In the genomic region with DNA sequence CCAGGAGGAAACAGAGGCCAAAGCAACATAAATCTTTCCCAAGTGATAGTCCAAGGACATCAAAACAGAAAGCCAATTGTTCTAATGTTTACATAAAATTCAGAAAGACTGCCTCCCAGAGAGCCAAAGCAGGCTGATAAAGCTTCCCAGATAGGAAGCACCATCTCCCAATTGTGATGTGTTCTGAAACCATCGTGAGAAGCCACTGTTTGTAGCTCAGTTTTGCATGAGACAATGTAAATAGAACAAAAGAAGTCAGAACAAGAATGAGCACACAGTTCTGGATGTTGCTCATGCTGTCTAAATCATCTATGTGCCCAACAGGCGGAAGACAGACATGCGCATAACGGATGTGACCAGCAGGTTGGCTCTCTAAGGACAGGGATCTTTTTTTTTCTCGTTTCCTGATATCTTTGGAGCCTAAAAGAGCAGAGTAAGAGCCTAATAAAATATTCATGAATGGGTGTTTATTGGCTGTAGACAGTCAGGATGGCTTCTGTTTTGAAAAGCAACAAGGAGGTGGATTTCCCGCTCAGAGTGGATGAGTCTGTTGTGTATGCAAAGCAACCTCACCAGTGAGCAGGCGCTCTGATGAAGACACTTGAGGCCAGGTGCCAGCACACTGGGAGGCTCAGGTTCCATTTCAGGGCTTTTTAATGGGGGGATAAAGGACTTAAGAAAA, we compare ENCODE assay signal across 1 cellular context.
TF ChIP-seq lines count a peak whose summit lies in the region.

No MANE protein-coding gene starts in this region.

TF ChIP-seq in HepG2, 621 proteins besides CTCF, POLR2A, EP300 and RAD21 (continued from another document and continues in another):
- TF ChIP-seq, protein P1, sequence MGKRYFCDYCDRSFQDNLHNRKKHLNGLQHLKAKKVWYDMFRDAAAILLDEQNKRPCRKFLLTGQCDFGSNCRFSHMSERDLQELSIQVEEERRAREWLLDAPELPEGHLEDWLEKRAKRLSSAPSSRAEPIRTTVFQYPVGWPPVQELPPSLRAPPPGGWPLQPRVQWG (CRISPR knock-in tag; IDR thresholded peaks at IDR 0.05; ENCODE audit: borderline replicate concordance, low read depth), result no peak
- TF ChIP-seq, protein P2, sequence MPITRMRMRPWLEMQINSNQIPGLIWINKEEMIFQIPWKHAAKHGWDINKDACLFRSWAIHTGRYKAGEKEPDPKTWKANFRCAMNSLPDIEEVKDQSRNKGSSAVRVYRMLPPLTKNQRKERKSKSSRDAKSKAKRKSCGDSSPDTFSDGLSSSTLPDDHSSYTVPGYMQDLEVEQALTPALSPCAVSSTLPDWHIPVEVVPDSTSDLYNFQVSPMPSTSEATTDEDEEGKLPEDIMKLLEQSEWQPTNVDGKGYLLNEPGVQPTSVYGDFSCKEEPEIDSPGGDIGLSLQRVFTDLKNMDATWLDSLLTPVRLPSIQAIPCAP (CRISPR knock-in tag; IDR thresholded peaks at IDR 0.05; ENCODE audit: low read depth), result no peak
- no peak for TF ChIP-seq KLF6 (CRISPR knock-in tag; IDR thresholded peaks at IDR 0.05)
- TF ChIP-seq, protein P3, sequence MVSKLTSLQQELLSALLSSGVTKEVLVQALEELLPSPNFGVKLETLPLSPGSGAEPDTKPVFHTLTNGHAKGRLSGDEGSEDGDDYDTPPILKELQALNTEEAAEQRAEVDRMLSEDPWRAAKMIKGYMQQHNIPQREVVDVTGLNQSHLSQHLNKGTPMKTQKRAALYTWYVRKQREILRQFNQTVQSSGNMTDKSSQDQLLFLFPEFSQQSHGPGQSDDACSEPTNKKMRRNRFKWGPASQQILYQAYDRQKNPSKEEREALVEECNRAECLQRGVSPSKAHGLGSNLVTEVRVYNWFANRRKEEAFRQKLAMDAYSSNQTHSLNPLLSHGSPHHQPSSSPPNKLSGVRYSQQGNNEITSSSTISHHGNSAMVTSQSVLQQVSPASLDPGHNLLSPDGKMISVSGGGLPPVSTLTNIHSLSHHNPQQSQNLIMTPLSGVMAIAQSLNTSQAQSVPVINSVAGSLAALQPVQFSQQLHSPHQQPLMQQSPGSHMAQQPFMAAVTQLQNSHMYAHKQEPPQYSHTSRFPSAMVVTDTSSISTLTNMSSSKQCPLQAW (CRISPR knock-in tag; IDR thresholded peaks at IDR 0.05), result 0 out of 2 replicates have a peak, but pooled peaks have one; percentile 36
- no peak for TF ChIP-seq SCMH1 (CRISPR knock-in tag; IDR thresholded peaks at IDR 0.05; ENCODE audit: borderline replicate concordance)
- TF ChIP-seq, protein P4, sequence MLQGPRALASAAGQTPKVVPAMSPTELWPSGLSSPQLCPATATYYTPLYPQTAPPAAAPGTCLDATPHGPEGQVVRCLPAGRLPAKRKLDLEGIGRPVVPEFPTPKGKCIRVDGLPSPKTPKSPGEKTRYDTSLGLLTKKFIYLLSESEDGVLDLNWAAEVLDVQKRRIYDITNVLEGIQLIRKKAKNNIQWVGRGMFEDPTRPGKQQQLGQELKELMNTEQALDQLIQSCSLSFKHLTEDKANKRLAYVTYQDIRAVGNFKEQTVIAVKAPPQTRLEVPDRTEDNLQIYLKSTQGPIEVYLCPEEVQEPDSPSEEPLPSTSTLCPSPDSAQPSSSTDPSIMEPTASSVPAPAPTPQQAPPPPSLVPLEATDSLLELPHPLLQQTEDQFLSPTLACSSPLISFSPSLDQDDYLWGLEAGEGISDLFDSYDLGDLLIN (CRISPR knock-in tag; IDR thresholded peaks at IDR 0.05; ENCODE audit: borderline replicate concordance), result no peak
- TF ChIP-seq, protein P5, sequence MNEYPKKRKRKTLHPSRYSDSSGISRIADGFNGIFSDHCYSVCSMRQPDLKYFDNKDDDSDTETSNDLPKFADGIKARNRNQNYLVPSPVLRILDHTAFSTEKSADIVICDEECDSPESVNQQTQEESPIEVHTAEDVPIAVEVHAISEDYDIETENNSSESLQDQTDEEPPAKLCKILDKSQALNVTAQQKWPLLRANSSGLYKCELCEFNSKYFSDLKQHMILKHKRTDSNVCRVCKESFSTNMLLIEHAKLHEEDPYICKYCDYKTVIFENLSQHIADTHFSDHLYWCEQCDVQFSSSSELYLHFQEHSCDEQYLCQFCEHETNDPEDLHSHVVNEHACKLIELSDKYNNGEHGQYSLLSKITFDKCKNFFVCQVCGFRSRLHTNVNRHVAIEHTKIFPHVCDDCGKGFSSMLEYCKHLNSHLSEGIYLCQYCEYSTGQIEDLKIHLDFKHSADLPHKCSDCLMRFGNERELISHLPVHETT (CRISPR knock-in tag; conservative IDR thresholded peaks at IDR 0.05), result no peak
- no peak for TF ChIP-seq SRSF4 (IDR thresholded peaks at IDR 0.05; ENCODE audit: low read depth, low read length, poor library complexity, severe bottlenecking)
- TF ChIP-seq, protein P6, sequence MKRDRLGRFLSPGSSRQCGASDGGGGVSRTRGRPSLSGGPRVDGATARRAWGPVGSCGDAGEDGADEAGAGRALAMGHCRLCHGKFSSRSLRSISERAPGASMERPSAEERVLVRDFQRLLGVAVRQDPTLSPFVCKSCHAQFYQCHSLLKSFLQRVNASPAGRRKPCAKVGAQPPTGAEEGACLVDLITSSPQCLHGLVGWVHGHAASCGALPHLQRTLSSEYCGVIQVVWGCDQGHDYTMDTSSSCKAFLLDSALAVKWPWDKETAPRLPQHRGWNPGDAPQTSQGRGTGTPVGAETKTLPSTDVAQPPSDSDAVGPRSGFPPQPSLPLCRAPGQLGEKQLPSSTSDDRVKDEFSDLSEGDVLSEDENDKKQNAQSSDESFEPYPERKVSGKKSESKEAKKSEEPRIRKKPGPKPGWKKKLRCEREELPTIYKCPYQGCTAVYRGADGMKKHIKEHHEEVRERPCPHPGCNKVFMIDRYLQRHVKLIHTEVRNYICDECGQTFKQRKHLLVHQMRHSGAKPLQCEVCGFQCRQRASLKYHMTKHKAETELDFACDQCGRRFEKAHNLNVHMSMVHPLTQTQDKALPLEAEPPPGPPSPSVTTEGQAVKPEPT (CRISPR knock-in tag; IDR thresholded peaks at IDR 0.05; ENCODE audit: low read depth), result no peak
- no peak for TF ChIP-seq CAMTA2 (CRISPR knock-in tag; IDR thresholded peaks at IDR 0.05; ENCODE audit: borderline replicate concordance)
- TF ChIP-seq, protein P7, sequence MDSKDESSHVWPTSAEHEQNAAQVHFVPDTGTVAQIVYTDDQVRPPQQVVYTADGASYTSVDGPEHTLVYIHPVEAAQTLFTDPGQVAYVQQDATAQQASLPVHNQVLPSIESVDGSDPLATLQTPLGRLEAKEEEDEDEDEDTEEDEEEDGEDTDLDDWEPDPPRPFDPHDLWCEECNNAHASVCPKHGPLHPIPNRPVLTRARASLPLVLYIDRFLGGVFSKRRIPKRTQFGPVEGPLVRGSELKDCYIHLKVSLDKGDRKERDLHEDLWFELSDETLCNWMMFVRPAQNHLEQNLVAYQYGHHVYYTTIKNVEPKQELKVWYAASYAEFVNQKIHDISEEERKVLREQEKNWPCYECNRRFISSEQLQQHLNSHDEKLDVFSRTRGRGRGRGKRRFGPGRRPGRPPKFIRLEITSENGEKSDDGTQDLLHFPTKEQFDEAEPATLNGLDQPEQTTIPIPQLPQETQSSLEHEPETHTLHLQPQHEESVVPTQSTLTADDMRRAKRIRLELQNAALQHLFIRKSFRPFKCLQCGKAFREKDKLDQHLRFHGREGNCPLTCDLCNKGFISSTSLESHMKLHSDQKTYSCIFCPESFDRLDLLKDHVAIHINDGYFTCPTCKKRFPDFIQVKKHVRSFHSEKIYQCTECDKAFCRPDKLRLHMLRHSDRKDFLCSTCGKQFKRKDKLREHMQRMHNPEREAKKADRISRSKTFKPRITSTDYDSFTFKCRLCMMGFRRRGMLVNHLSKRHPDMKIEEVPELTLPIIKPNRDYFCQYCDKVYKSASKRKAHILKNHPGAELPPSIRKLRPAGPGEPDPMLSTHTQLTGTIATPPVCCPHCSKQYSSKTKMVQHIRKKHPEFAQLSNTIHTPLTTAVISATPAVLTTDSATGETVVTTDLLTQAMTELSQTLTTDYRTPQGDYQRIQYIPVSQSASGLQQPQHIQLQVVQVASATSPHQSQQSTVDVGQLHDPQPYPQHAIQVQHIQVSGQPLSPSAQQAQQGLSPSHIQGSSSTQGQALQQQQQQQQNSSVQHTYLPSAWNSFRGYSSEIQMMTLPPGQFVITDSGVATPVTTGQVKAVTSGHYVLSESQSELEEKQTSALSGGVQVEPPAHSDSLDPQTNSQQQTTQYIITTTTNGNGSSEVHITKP (CRISPR knock-in tag; IDR thresholded peaks at IDR 0.05; ENCODE audit: low read depth), result no peak
- TF ChIP-seq RARA (CRISPR knock-in tag; IDR thresholded peaks at IDR 0.05), result peak; percentile 68
- TF ChIP-seq MED8 (CRISPR knock-in tag; IDR thresholded peaks at IDR 0.05; ENCODE audit: insufficient replicate concordance), result no peak
- no peak for TF ChIP-seq ZNF790 (CRISPR knock-in tag; IDR thresholded peaks at IDR 0.05; ENCODE audit: borderline replicate concordance)
- no peak for TF ChIP-seq ZSCAN20 (CRISPR knock-in tag; IDR thresholded peaks at IDR 0.05; ENCODE audit: borderline replicate concordance)
- TF ChIP-seq ZNF7 (CRISPR knock-in tag; IDR thresholded peaks at IDR 0.05), result no peak
- TF ChIP-seq, protein P8, sequence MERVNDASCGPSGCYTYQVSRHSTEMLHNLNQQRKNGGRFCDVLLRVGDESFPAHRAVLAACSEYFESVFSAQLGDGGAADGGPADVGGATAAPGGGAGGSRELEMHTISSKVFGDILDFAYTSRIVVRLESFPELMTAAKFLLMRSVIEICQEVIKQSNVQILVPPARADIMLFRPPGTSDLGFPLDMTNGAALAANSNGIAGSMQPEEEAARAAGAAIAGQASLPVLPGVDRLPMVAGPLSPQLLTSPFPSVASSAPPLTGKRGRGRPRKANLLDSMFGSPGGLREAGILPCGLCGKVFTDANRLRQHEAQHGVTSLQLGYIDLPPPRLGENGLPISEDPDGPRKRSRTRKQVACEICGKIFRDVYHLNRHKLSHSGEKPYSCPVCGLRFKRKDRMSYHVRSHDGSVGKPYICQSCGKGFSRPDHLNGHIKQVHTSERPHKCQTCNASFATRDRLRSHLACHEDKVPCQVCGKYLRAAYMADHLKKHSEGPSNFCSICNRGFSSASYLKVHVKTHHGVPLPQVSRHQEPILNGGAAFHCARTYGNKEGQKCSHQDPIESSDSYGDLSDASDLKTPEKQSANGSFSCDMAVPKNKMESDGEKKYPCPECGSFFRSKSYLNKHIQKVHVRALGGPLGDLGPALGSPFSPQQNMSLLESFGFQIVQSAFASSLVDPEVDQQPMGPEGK (CRISPR knock-in tag; IDR thresholded peaks at IDR 0.05), result peak; percentile 32; the same call in 1 of the 2 replicates
- TF ChIP-seq, protein P9, sequence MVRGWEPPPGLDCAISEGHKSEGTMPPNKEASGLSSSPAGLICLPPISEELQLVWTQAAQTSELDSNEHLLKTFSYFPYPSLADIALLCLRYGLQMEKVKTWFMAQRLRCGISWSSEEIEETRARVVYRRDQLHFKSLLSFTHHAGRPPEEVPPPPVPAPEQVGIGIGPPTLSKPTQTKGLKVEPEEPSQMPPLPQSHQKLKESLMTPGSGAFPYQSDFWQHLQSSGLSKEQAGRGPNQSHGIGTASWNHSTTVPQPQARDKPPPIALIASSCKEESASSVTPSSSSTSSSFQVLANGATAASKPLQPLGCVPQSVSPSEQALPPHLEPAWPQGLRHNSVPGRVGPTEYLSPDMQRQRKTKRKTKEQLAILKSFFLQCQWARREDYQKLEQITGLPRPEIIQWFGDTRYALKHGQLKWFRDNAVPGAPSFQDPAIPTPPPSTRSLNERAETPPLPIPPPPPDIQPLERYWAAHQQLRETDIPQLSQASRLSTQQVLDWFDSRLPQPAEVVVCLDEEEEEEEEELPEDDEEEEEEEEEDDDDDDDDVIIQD (CRISPR knock-in tag; IDR thresholded peaks at IDR 0.05; ENCODE audit: low read depth), result peak; percentile 50; the same call in 1 of the 2 replicates
- TF ChIP-seq PCBP2 (optimal IDR thresholded peaks at IDR 0.05; ENCODE audit: low read depth, low read length, poor library complexity, severe bottlenecking), result no peak
- TF ChIP-seq ZFP1 (CRISPR knock-in tag; IDR thresholded peaks at IDR 0.05), result no peak
- no peak for TF ChIP-seq ZMYM2 (CRISPR knock-in tag; IDR thresholded peaks at IDR 0.05)
- no peak for TF ChIP-seq ZNF20 (CRISPR knock-in tag; IDR thresholded peaks at IDR 0.05)
- TF ChIP-seq IRX3 (CRISPR knock-in tag; IDR thresholded peaks at IDR 0.05; ENCODE audit: borderline replicate concordance, low read depth), result no peak
- TF ChIP-seq NFE2 (CRISPR knock-in tag; IDR thresholded peaks at IDR 0.05), result no peak
- no peak for TF ChIP-seq GATAD1 (CRISPR knock-in tag; IDR thresholded peaks at IDR 0.05)
- TF ChIP-seq, protein P10, sequence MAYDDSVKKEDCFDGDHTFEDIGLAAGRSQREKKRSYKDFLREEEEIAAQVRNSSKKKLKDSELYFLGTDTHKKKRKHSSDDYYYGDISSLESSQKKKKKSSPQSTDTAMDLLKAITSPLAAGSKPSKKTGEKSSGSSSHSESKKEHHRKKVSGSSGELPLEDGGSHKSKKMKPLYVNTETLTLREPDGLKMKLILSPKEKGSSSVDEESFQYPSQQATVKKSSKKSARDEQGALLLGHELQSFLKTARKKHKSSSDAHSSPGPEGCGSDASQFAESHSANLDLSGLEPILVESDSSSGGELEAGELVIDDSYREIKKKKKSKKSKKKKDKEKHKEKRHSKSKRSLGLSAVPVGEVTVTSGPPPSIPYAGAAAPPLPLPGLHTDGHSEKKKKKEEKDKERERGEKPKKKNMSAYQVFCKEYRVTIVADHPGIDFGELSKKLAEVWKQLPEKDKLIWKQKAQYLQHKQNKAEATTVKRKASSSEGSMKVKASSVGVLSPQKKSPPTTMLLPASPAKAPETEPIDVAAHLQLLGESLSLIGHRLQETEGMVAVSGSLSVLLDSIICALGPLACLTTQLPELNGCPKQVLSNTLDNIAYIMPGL (CRISPR knock-in tag; IDR thresholded peaks at IDR 0.05; ENCODE audit: borderline replicate concordance in 1 of 2, low read depth in 1 of 2), result no peak
- no peak for TF ChIP-seq GPN1 (CRISPR knock-in tag; IDR thresholded peaks at IDR 0.05; ENCODE audit: borderline replicate concordance)
- TF ChIP-seq, protein P11, sequence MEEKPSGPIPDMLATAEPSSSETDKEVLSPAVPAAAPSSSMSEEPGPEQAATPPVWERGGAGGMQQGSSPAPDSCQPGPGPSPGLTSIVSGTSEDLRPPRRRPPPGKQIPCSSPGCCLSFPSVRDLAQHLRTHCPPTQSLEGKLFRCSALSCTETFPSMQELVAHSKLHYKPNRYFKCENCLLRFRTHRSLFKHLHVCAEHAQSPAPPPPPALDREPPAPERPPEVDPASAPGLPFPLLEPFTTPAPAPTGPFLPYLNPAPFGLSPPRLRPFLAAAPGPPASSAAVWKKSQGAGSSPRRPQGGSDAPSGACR (CRISPR knock-in tag; IDR thresholded peaks at IDR 0.05), result no peak
- no peak for TF ChIP-seq ZNF75D (CRISPR knock-in tag; IDR thresholded peaks at IDR 0.05; ENCODE audit: borderline replicate concordance)
- no peak for TF ChIP-seq ZNF563 (CRISPR knock-in tag; IDR thresholded peaks at IDR 0.05)
- peak; percentile 48; the same call in 1 of the 2 replicates for TF ChIP-seq CHD4 (IDR thresholded peaks at IDR 0.05; ENCODE audit: borderline replicate concordance, low read length)
- TF ChIP-seq CBX2 (IDR thresholded peaks at IDR 0.05; ENCODE audit: low read depth, low read length), result no peak
- TF ChIP-seq CBX2 (CRISPR knock-in tag; IDR thresholded peaks at IDR 0.05; ENCODE audit: low read depth), result no peak
- TF ChIP-seq ATF7-NPFF (CRISPR knock-in tag; IDR thresholded peaks at IDR 0.05; ENCODE audit: low read depth), result no peak
- TF ChIP-seq, protein P12, sequence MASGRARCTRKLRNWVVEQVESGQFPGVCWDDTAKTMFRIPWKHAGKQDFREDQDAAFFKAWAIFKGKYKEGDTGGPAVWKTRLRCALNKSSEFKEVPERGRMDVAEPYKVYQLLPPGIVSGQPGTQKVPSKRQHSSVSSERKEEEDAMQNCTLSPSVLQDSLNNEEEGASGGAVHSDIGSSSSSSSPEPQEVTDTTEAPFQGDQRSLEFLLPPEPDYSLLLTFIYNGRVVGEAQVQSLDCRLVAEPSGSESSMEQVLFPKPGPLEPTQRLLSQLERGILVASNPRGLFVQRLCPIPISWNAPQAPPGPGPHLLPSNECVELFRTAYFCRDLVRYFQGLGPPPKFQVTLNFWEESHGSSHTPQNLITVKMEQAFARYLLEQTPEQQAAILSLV (CRISPR knock-in tag; IDR thresholded peaks at IDR 0.05; ENCODE audit: borderline replicate concordance), result no peak
- no peak for TF ChIP-seq ESRRA (CRISPR knock-in tag; IDR thresholded peaks at IDR 0.05; ENCODE audit: low read depth)
